ENCODE assay signal across 15 cellular contexts in the genomic region with DNA sequence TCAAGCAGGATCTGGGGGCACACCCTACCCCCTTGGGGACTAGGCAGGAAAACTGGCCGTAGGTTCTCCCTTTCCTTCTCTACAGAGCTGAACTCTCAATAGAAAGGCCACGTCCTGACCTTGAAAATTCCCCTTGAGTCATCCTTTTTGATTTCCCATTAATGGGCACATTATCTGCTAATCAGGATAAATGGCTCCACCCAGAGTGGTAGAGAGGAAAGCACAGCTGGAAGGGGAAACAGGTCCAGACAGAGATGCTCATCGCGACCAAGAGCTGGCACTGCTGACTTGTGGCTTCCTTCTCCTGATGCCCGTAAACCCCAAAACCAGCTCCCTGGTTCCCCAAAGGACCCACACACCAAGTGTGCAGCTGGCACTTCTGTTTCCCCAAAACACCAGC.
DNase-seq lines count a peak whose midpoint lies in the region; FAIRE-seq and TF ChIP-seq lines count a peak whose summit lies in the region.
"Had no signal": no experiment of that assay in that cellular context is flagged by ENCODE, and none has a peak within 500 bp of the region (broad histone marks: within the 10 kb centered on the region; RNA-seq: fewer than 3 reads in every experiment).

No MANE protein-coding gene starts in this region.

- CTCF ChIA-PET in H1 (lab: Charles Lee; ENCODE audit: partially characterized antibody) = interaction anchor here (0.6 kb wide), 1 partner anchor 8 kb away, joined by 3 read pairs; no protein-coding TSS in a partner anchor

- no peaks in the 10 kb centered on the region for H3K36me3 ChIP-seq in H1 (ENCODE audit: control insufficient read depth in 2 of 4, insufficient read depth in 4 of 4, low read length in 3 of 4)

- no peaks in the 10 kb centered on the region; a peak in 1 of 7 replicates for H3K27me3 ChIP-seq in H1 (replicated peaks in 1 of 4; ENCODE audit: control insufficient read depth in 3 of 4, extremely low read depth in 1 of 4, insufficient read depth in 3 of 4, low read length in 3 of 4)
- H3K27me3 ChIP-seq: body of pancreas had no signal

- H3K18ac ChIP-seq in H1 (ENCODE audit: extremely low read depth, low read length) = no peak overlapping the region

- no peak overlapping the region for H3K27ac ChIP-seq in H1 (ENCODE audit: low read depth, low read length)
- H3K27ac ChIP-seq: body of pancreas had no signal

- TF ChIP-seq POLR2A in H1 (IDR thresholded peaks at IDR 0.05; ENCODE audit: control extremely low read depth in 1 of 2, low read depth in 2 of 2, low read length in 2 of 2) = no peak

- H3K23ac ChIP-seq in H1 (ENCODE audit: insufficient read length) = no peak overlapping the region

- H2BK120ac ChIP-seq in H1 (replicated peaks; ENCODE audit: low read depth, low read length) = no peak overlapping the region

- 0 out of 2 replicates have a peak, but pooled peaks cover 3% of the 10 kb centered on the region for H3K23me2 ChIP-seq in H1 (ENCODE audit: low read depth, low read length)

- H3K4ac ChIP-seq in H1 (replicated peaks; ENCODE audit: insufficient read length, low read depth, low read length) = no peak overlapping the region

- no peak overlapping the region for H3K4me2 ChIP-seq in H1 (ENCODE audit: insufficient read depth in 1 of 2, low read depth in 2 of 2, low read length in 2 of 2)

- TF ChIP-seq CTCF in AG09319 (IDR thresholded peaks at IDR 0.05; ENCODE audit: low read depth, low read length) = peak; percentile 31
- TF ChIP-seq CTCF in LNCaP clone FGC (IDR thresholded peaks at IDR 0.05; ENCODE audit: control insufficient read depth, extremely low read depth, insufficient read depth) = peak; percentile 29; the same call in 1 of the 2 replicates
- TF ChIP-seq CTCF in H1 (IDR thresholded peaks at IDR 0.05; ENCODE audit: control extremely low read depth in 1 of 3, insufficient read depth in 1 of 3, low read depth in 1 of 3, low read length in 3 of 3) = no peak

- WGBS in H1 (ENCODE audit: extremely low coverage in 1 of 2, insufficient coverage in 1 of 2, insufficient read length in 1 of 2, insufficient replicate concordance in 2 of 2, low coverage in 1 of 2, low lambda C conversion rate in 2 of 2, missing lambda C conversion rate in 1 of 2), 2 experiments = 92% methylated on average over 5 of the region's 5 CpGs; no CpG with 5 or more reads in 1 of the 2 experiments

- DNase-seq in AG09319 (ENCODE audit: extremely low read depth, low read depth) = no peak
- DNase-seq in LNCaP clone FGC (ENCODE audit: low read depth) = no peak
- no peak for DNase-seq in H1 (ENCODE audit: low read depth in 1 of 2, low spot score in 2 of 2)
- DNase-seq in mesenteric fat pad (ENCODE audit: low spot score) = peak; percentile 55
- DNase-seq in SIG-M5 (lab: John Stamatoyannopoulos, UW) = no peak
- no peak for DNase-seq in NCI-H526 (lab: John Stamatoyannopoulos, UW)
- no peak for DNase-seq in NOMO-1 (lab: John Stamatoyannopoulos, UW; ENCODE audit: unreplicated experiment in 2 of 2)
- no peak for DNase-seq in LoVo (ENCODE audit: low spot score)
- DNase-seq: activated CD4-positive, CD25-positive, alpha-beta regulatory T cell treated with anti-CD3 and anti-CD28 coated beads, Interleukin-2, amount 50 U/mL, for 72 hours; body of pancreas; COR-L47; left colon; nephron progenitor cell had no signal

- no peaks in the 10 kb centered on the region for H3K79me1 ChIP-seq in H1 (ENCODE audit: low read depth, low read length)

- H2BK12ac ChIP-seq in H1 (ENCODE audit: low read depth, low read length) = no peak overlapping the region

- H3K56ac ChIP-seq in H1 (replicated peaks; ENCODE audit: insufficient read length, low read depth, low read length) = no peak overlapping the region

- no peaks in the 10 kb centered on the region for H3K9me3 ChIP-seq in H1 (ENCODE audit: insufficient read depth in 2 of 2, low read depth in 1 of 2, low read length in 1 of 2)
- H3K9me3 ChIP-seq: body of pancreas had no signal

- no peak for FAIRE-seq in H1 (lab: Jason Lieb, UNC)
- FAIRE-seq: endothelial cell of umbilical vein, HTR-8/SVneo had no signal

- no peak overlapping the region for H4K8ac ChIP-seq in H1 (ENCODE audit: extremely low read depth, insufficient read depth, low read length)

- H2AK5ac ChIP-seq in H1 (ENCODE audit: low read depth, low read length) = no peak overlapping the region

- H2BK5ac ChIP-seq in H1 (ENCODE audit: low read depth, low read length) = no peak overlapping the region

- TF ChIP-seq EP300 in H1 (IDR thresholded peaks at IDR 0.05; ENCODE audit: borderline replicate concordance in 1 of 2, low read depth in 2 of 2, low read length in 2 of 2) = no peak

- POLR2A ChIA-PET in H1 (lab: Charles Lee; ENCODE audit: partially characterized antibody) = no interaction called here

- peak; percentile 34 to 36; a peak in 3 of 4 replicates for TF ChIP-seq RAD21 in H1 (IDR thresholded peaks at IDR 0.05 in 1 of 2, conservative IDR thresholded peaks at IDR 0.05 in 1 of 2; ENCODE audit: low read depth in 2 of 2, low read length in 2 of 2)

- no peak overlapping the region for H2BK15ac ChIP-seq in H1 (ENCODE audit: low read length)

- H4K91ac ChIP-seq in H1 (replicated peaks; ENCODE audit: insufficient read length, low read length) = no peak overlapping the region

- H3K4me3 ChIP-seq in LNCaP clone FGC (ENCODE audit: low read depth, low read length) (no peak overlapping the region), H1 (ENCODE audit: extremely low read depth in 1 of 4, insufficient read depth in 2 of 4, low read depth in 3 of 4, low read length in 4 of 4) (no peak overlapping the region)
- H3K4me3 ChIP-seq: body of pancreas had no signal

- no peaks in the 10 kb centered on the region for H4K20me1 ChIP-seq in H1 (replicated peaks in 1 of 2; ENCODE audit: control insufficient read depth in 1 of 2, insufficient read depth in 2 of 2, low read length in 2 of 2)

- no peak overlapping the region for H3K9ac ChIP-seq in H1 (replicated peaks in 1 of 4; ENCODE audit: extremely low read depth in 1 of 4, low read depth in 3 of 4, low read length in 3 of 4)

- no peak overlapping the region for H3K14ac ChIP-seq in H1 (ENCODE audit: insufficient read length)

- no peak overlapping the region for H4K5ac ChIP-seq in H1 (ENCODE audit: insufficient read length, low read depth, low read length)

- peaks cover 0 to 4% (median 0%) of the 10 kb centered on the region in 4 experiments; a peak in 1 of 7 replicates for H3K4me1 ChIP-seq in H1 (replicated peaks in 1 of 4; ENCODE audit: control insufficient read depth in 3 of 4, insufficient read depth in 4 of 4, low read length in 3 of 4)
- H3K4me1 ChIP-seq: body of pancreas had no signal

- no peak overlapping the region for H2AFZ ChIP-seq in H1 (ENCODE audit: low read length)

- no peaks in the 10 kb centered on the region for H3K79me2 ChIP-seq in H1 (ENCODE audit: control insufficient read depth in 1 of 2, insufficient read depth in 2 of 2, low read length in 2 of 2)

- H2BK20ac ChIP-seq in H1 (ENCODE audit: low read length) = no peak overlapping the region

TF ChIP-seq in H1, 55 proteins besides CTCF, POLR2A, EP300 and RAD21:
- TF ChIP-seq, protein P1, sequence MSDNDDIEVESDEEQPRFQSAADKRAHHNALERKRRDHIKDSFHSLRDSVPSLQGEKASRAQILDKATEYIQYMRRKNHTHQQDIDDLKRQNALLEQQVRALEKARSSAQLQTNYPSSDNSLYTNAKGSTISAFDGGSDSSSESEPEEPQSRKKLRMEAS (IDR thresholded peaks at IDR 0.05) = no peak
- TF ChIP-seq BCL11A (IDR thresholded peaks at IDR 0.05; ENCODE audit: low read depth in 2 of 2, low read length in 2 of 2) = no peak
- TF ChIP-seq SUZ12 (IDR thresholded peaks at IDR 0.05; ENCODE audit: low read length) = no peak
- no peak for TF ChIP-seq JUN (IDR thresholded peaks at IDR 0.05; ENCODE audit: low read depth, low read length)
- no peak for TF ChIP-seq SP1 (IDR thresholded peaks at IDR 0.05; ENCODE audit: low read depth, low read length)
- TF ChIP-seq SAP30 (IDR thresholded peaks at IDR 0.05; ENCODE audit: insufficient read depth, insufficient replicate concordance, low read length) = no peak
- TF ChIP-seq, protein P2, sequence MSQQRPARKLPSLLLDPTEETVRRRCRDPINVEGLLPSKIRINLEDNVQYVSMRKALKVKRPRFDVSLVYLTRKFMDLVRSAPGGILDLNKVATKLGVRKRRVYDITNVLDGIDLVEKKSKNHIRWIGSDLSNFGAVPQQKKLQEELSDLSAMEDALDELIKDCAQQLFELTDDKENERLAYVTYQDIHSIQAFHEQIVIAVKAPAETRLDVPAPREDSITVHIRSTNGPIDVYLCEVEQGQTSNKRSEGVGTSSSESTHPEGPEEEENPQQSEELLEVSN (IDR thresholded peaks at IDR 0.05) = no peak
- TF ChIP-seq CREB1 (IDR thresholded peaks at IDR 0.05) = no peak
- no peak for TF ChIP-seq BACH1 (IDR thresholded peaks at IDR 0.05; ENCODE audit: low read length)
- TF ChIP-seq, protein P3, sequence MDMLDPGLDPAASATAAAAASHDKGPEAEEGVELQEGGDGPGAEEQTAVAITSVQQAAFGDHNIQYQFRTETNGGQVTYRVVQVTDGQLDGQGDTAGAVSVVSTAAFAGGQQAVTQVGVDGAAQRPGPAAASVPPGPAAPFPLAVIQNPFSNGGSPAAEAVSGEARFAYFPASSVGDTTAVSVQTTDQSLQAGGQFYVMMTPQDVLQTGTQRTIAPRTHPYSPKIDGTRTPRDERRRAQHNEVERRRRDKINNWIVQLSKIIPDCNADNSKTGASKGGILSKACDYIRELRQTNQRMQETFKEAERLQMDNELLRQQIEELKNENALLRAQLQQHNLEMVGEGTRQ (IDR thresholded peaks at IDR 0.05; ENCODE audit: low read length) = no peak
- no peak for TF ChIP-seq RFX5 (IDR thresholded peaks at IDR 0.05; ENCODE audit: borderline replicate concordance, low read depth, low read length)
- no peak for TF ChIP-seq TEAD4 (IDR thresholded peaks at IDR 0.05; ENCODE audit: low read depth, low read length)
- no peak for TF ChIP-seq KDM5A (IDR thresholded peaks at IDR 0.05; ENCODE audit: low read length)

Comparison
In these comparisons a context has a peak if more than half of its experiments do, and no peak if none do; other contexts are left out.
1. CTCF ChIP-seq: peak in AG09319 (single experiment) and LNCaP clone FGC (single experiment); none in H1 (0 of 3).